16 cellular contexts compared by ENCODE assay signal in genomic region chr6:14217728-14218637, GRCh38.
A peak's percentile ranks its signal among the peaks of the same experiment; 100 is the strongest.
DNase-seq lines count a peak whose midpoint lies in the region; ATAC-seq and TF ChIP-seq lines count a peak whose summit lies in the region.
"Had no signal": no experiment of that assay in that cellular context is flagged by ENCODE, and none has a peak within 500 bp of the region (broad histone marks: within the 10 kb centered on the region; RNA-seq: fewer than 3 reads in every experiment).

No MANE protein-coding gene starts in this region.

- TF ChIP-seq CTCF in stomach (IDR thresholded peaks at IDR 0.05) = no peak
- TF ChIP-seq CTCF in heart left ventricle (IDR thresholded peaks at IDR 0.05) = no peak
- no peak for TF ChIP-seq CTCF in GM13977 (IDR thresholded peaks at IDR 0.05; ENCODE audit: extremely low read depth, insufficient read depth, missing control alignments)

- 28 to 60% (median 50%) methylated on average over 12 of the region's 12 CpGs for WGBS in stomach, 5 donors
- WGBS in heart left ventricle, 4 donors = 71 to 81% (median 75%) methylated on average over 12 of the region's 12 CpGs

- H3K36me3 ChIP-seq in stomach (no peaks in the 10 kb centered on the region), heart left ventricle (no peaks in the 10 kb centered on the region)
- H3K36me3 ChIP-seq: SJCRH30 had no signal

- intact Hi-C loops in stomach (cut with DNase I; ENCODE audit: low total_unique reads) (no loop called here), heart left ventricle (cut with DNase I) (loop anchor here in 9 of 10 donors (5.0 to 10.0 kb wide), 13 partner anchors 207 to 1407 kb away; partner anchors contain the start of gene JARID2 (in 1 of the 9)), left ventricle myocardium superior (cut with micrococcal nuclease) (no loop called here)

- ATAC-seq in left lobe of liver (peak; percentile 92), heart left ventricle (no peak), left ventricle myocardium superior (no peak)
- ATAC-seq: activated CD8-positive, alpha-beta T cell treated with anti-CD3 and anti-CD28 coated beads for 36 hours; naive thymus-derived CD4-positive, alpha-beta T cell had no signal

- H3K4me3 ChIP-seq in stomach (peak overlapping the region in 1 of 4 donors; percentile 17), heart left ventricle (peak overlapping the region in 2 of 12 donors; percentile 7 to 24)
- H3K4me3 ChIP-seq: SJCRH30 had no signal

- H3K9me3 ChIP-seq in stomach = no peaks in the 10 kb centered on the region
- no peaks in the 10 kb centered on the region for H3K9me3 ChIP-seq in heart left ventricle
- H3K9me3 ChIP-seq: SJCRH30 had no signal

- DNase-seq in NCI-H1092 treated with DMSO at 0.1 percent for 48 hours (lab: John Stamatoyannopoulos, UW) = peak; percentile 59
- DNase-seq in NCI-H1092 (lab: John Stamatoyannopoulos, UW) = no peak
- peak; percentile 90 for DNase-seq in NCI-H774 (lab: John Stamatoyannopoulos, UW)
- DNase-seq in left lobe of liver (ENCODE audit: low spot score) = peak; percentile 50
- DNase-seq in stomach = peak; percentile 69
- DNase-seq in heart left ventricle = no peak
- DNase-seq in left ventricle myocardium superior = no peak
- no peak for DNase-seq in GM13977 (ENCODE audit: low spot score)
- DNase-seq: activated CD8-positive, alpha-beta T cell treated with anti-CD3 and anti-CD28 coated beads for 36 hours; erythroblast; KBM-7; naive thymus-derived CD4-positive, alpha-beta T cell; NCI-H1694; SJCRH30; substantia nigra had no signal

- H3K27me3 ChIP-seq in stomach (no peaks in the 10 kb centered on the region), heart left ventricle (no peaks in the 10 kb centered on the region)
- H3K27me3 ChIP-seq: SJCRH30 had no signal

- H3K4me1 ChIP-seq in stomach = peaks cover 0 to 11% (median 3%) of the 10 kb centered on the region in 4 donors
- H3K4me1 ChIP-seq in heart left ventricle = no peaks in the 10 kb centered on the region
- H3K4me1 ChIP-seq: SJCRH30 had no signal

- no peak for TF ChIP-seq POLR2A in stomach (IDR thresholded peaks at IDR 0.05)
- TF ChIP-seq POLR2A in heart left ventricle (IDR thresholded peaks at IDR 0.05) = no peak

- H3K27ac ChIP-seq in stomach (peak overlapping the region in 4 of 5 donors; percentile 32 to 57 (median 47)), heart left ventricle (no peak overlapping the region)
- H3K27ac ChIP-seq: 22Rv1, SJCRH30 had no signal

- in situ Hi-C loops in GM13977 (cut with MboI; ENCODE audit: low pct_unique_long_range_greater_than_20kb, low sequenced_read_pairs, unreplicated experiment) = loop anchor here (25.0 kb wide), 2 partner anchors 1019 to 1169 kb away; partner anchors contain the start of gene JARID2

- TF ChIP-seq EP300 in stomach (IDR thresholded peaks at IDR 0.05) = no peak

Comparison
In these comparisons a context has a peak if more than half of its experiments do, and no peak if none do; other contexts are left out.
1. DNase-seq: peak in NCI-H1092 treated with DMSO at 0.1 percent for 48 hours (single experiment), NCI-H774 (single experiment), left lobe of liver (single experiment) and stomach (single experiment); none in NCI-H1092 (single experiment), heart left ventricle (0 of 5), left ventricle myocardium superior (single experiment) and GM13977 (single experiment).
2. intact Hi-C loops: an anchor here in heart left ventricle (5.0 to 10.0 kb wide); none called in stomach and left ventricle myocardium superior.
3. H3K27ac ChIP-seq: peak in stomach (4 of 5); none in heart left ventricle (0 of 12).